In genomic region chr22:23259916-23260644, GRCh38 we compare ENCODE assay signal across 27 cellular contexts.
DNase-seq lines count a peak whose midpoint lies in the region; ATAC-seq, FAIRE-seq and TF ChIP-seq lines count a peak whose summit lies in the region.
"Had no signal": no experiment of that assay in that cellular context is flagged by ENCODE, and none has a peak within 500 bp of the region (broad histone marks: within the 10 kb centered on the region; RNA-seq: fewer than 3 reads in every experiment).

No MANE protein-coding gene starts in this region.

- in situ Hi-C loops in HepG2 (cut with HindIII; ENCODE audit: extremely low pct_ligation_motif_present, low pct_unique_long_range_greater_than_20kb) = no loop called here

- peaks cover 33% of the 10 kb centered on the region for H3K9me3 Mint-ChIP-seq in glutamatergic neuron (ENCODE audit: unreplicated experiment)
- no peaks in the 10 kb centered on the region for H3K9me3 Mint-ChIP-seq in stimulated activated naive CD8-positive, alpha-beta T cell treated with anti-CD3 and anti-CD28 coated beads, Interleukin-15, amount 100 ng/mL, for 72 hours
- H3K9me3 Mint-ChIP-seq in natural killer cell = no peaks in the 10 kb centered on the region
- H3K9me3 Mint-ChIP-seq: activated naive CD8-positive, alpha-beta T cell treated with anti-CD3 and anti-CD28 coated beads, Interleukin-2, amount 50 U/mL, for 24 hours; brain; effector memory CD8-positive, alpha-beta T cell; naive B cell; T-helper 2 cell treated with Interferon-gamma antibody and Interleukin-4, amounts not matched to agents 5 μg/mL and 100 μg/mL, for 36 hours had no signal

- H3K36me3 Mint-ChIP-seq in glutamatergic neuron (ENCODE audit: unreplicated experiment) (no peaks in the 10 kb centered on the region), natural killer cell (no peaks in the 10 kb centered on the region)

- no peak overlapping the region for H3K9ac ChIP-seq in HepG2 (ENCODE audit: insufficient read depth, low read depth, low read length)
- H3K9ac ChIP-seq: SK-N-SH had no signal

- BruUV-seq in HepG2 (replicated peaks; lab: Mats Ljungman, UMichigan) = no TSS peak

- CTCF ChIA-PET in HepG2 (lab: Yijun Ruan, JAX; ENCODE audit: low intra/inter-chr PET ratio, low total read pairs) = no interaction called here
- CTCF ChIA-PET in RWPE1 (lab: Yijun Ruan, JAX) = interaction anchor here (0.5 kb wide), 1 partner anchor 300 kb away, joined by 3 read pairs; no protein-coding TSS in a partner anchor

- H2AFZ ChIP-seq in HepG2 (ENCODE audit: low read length) (no peak overlapping the region), hepatocyte (no peak overlapping the region)

- H3K4me1 ChIP-seq in HepG2 (ENCODE audit: insufficient read depth, low read length) = peaks cover 14% of the 10 kb centered on the region
- H3K4me1 ChIP-seq in right lobe of liver = peaks cover 0 to 43% (median 16%) of the 10 kb centered on the region in 4 donors
- peaks cover 16% of the 10 kb centered on the region for H3K4me1 ChIP-seq in hepatocyte (ENCODE audit: insufficient read depth)

- peaks cover 30% of the 10 kb centered on the region for H3K27me3 Mint-ChIP-seq in glutamatergic neuron (ENCODE audit: unreplicated experiment)
- no peaks in the 10 kb centered on the region for H3K27me3 Mint-ChIP-seq in stimulated activated naive CD8-positive, alpha-beta T cell treated with anti-CD3 and anti-CD28 coated beads, Interleukin-15, amount 100 ng/mL, for 72 hours
- H3K27me3 Mint-ChIP-seq in natural killer cell (ENCODE audit: low read depth in 2 of 2) = no peaks in the 10 kb centered on the region
- H3K27me3 Mint-ChIP-seq: activated naive CD8-positive, alpha-beta T cell treated with anti-CD3 and anti-CD28 coated beads, Interleukin-2, amount 50 U/mL, for 24 hours; brain; effector memory CD8-positive, alpha-beta T cell; naive B cell had no signal

- peak; percentile 33 for TF ChIP-seq CTCF in HepG2 (CRISPR knock-in tag; IDR thresholded peaks at IDR 0.05)
- no peak for TF ChIP-seq CTCF in right lobe of liver (IDR thresholded peaks at IDR 0.05)
- TF ChIP-seq CTCF in RWPE1 (conservative IDR thresholded peaks at IDR 0.05; ENCODE audit: low read depth) = no peak
- TF ChIP-seq CTCF in glutamatergic neuron (IDR thresholded peaks at IDR 0.05; ENCODE audit: partially characterized antibody, unreplicated experiment) = no peak
- TF ChIP-seq CTCF in hepatocyte (IDR thresholded peaks at IDR 0.05; ENCODE audit: poor library complexity) = no peak
- no peak for TF ChIP-seq CTCF in natural killer cell (IDR thresholded peaks at IDR 0.05)

- no peak for FAIRE-seq in HepG2 (lab: Jason Lieb, UNC)
- FAIRE-seq: pancreas, RCC 7860 had no signal

- H3K79me2 ChIP-seq in HepG2 (ENCODE audit: insufficient read depth, low read length) (no peaks in the 10 kb centered on the region), hepatocyte (peaks cover 33% of the 10 kb centered on the region)

- no peak overlapping the region for H3K4me3 Mint-ChIP-seq in glutamatergic neuron (ENCODE audit: unreplicated experiment)
- H3K4me3 Mint-ChIP-seq in stimulated activated naive CD8-positive, alpha-beta T cell treated with anti-CD3 and anti-CD28 coated beads, Interleukin-15, amount 100 ng/mL, for 72 hours = no peak overlapping the region
- H3K4me3 Mint-ChIP-seq in natural killer cell = no peak overlapping the region
- H3K4me3 Mint-ChIP-seq: activated naive CD8-positive, alpha-beta T cell treated with anti-CD3 and anti-CD28 coated beads, Interleukin-2, amount 50 U/mL, for 24 hours; brain; effector memory CD8-positive, alpha-beta T cell; T-helper 2 cell treated with Interferon-gamma antibody and Interleukin-4, amounts not matched to agents 5 μg/mL and 100 μg/mL, for 36 hours had no signal

- TF ChIP-seq EP300 in HepG2 (IDR thresholded peaks at IDR 0.05; ENCODE audit: low read depth in 2 of 2, low read length in 2 of 2) (no peak), HepG2 (CRISPR knock-in tag; IDR thresholded peaks at IDR 0.05; ENCODE audit: borderline replicate concordance) (no peak)

- H3K36me3 ChIP-seq in HepG2 (replicated peaks in 1 of 2; ENCODE audit: control insufficient read depth in 1 of 2, insufficient read depth in 2 of 2, low read length in 2 of 2) (peaks cover 28 to 91% of the 10 kb centered on the region in 2 experiments), right lobe of liver (peaks cover 0 to 26% (median 8%) of the 10 kb centered on the region in 4 donors), hepatocyte (replicated peaks; ENCODE audit: insufficient read depth, low read depth) (no peaks in the 10 kb centered on the region)

- peak overlapping the region; percentile 64 for H3K27ac Mint-ChIP-seq in glutamatergic neuron (ENCODE audit: unreplicated experiment)
- H3K27ac Mint-ChIP-seq in stimulated activated naive CD8-positive, alpha-beta T cell treated with anti-CD3 and anti-CD28 coated beads, Interleukin-15, amount 100 ng/mL, for 72 hours = peak overlapping the region; percentile 42 to 52
- peak overlapping the region in 1 of 2 donors; percentile 11 for H3K27ac Mint-ChIP-seq in natural killer cell
- H3K27ac Mint-ChIP-seq: activated naive CD8-positive, alpha-beta T cell treated with anti-CD3 and anti-CD28 coated beads, Interleukin-2, amount 50 U/mL, for 24 hours; T-helper 2 cell treated with Interferon-gamma antibody and Interleukin-4, amounts not matched to agents 5 μg/mL and 100 μg/mL, for 36 hours had no signal

- no peak for DNase-seq in HepG2 (ENCODE audit: low spot score)
- DNase-seq in right lobe of liver = no peak
- no peak for DNase-seq in RWPE1 (ENCODE audit: low spot score)
- no peak for DNase-seq in glutamatergic neuron
- no peak for DNase-seq in stimulated activated naive CD8-positive, alpha-beta T cell treated with anti-CD3 and anti-CD28 coated beads, Interleukin-15, amount 100 ng/mL, for 72 hours
- DNase-seq in hepatocyte (ENCODE audit: low spot score) = no peak
- DNase-seq in natural killer cell = no peak
- DNase-seq: activated CD4-positive, alpha-beta T cell treated with anti-CD3 and anti-CD28 coated beads, Interleukin-2, amount 50 U/mL, for 4 hours; activated CD8-positive, alpha-beta memory T cell treated with anti-CD3 and anti-CD28 coated beads, Interleukin-2, amount 50 U/mL, for 4 hours; activated effector memory CD4-positive, alpha-beta T cell treated with Interleukin-2 at 50 U/mL for 16 hours; activated naive CD8-positive, alpha-beta T cell treated with anti-CD3 and anti-CD28 coated beads, Interleukin-2, amount 50 U/mL, for 24 hours; effector memory CD8-positive, alpha-beta T cell; GDM1; MV-4-11; naive B cell; NCI-H1930; NCI-H446 treated with DMSO at 0.1 percent for 48 hours; pancreas; SK-N-SH had no signal

- no peak for TF ChIP-seq RAD21 in HepG2 (CRISPR knock-in tag; IDR thresholded peaks at IDR 0.05)

- H3K4me3 ChIP-seq in HepG2 (replicated peaks in 1 of 3; ENCODE audit: insufficient read depth in 1 of 3, low read depth in 2 of 3, low read length in 3 of 3) = no peak overlapping the region
- H3K4me3 ChIP-seq in right lobe of liver = no peak overlapping the region
- no peak overlapping the region for H3K4me3 ChIP-seq in hepatocyte
- H3K4me3 ChIP-seq: esophagus muscularis mucosa, pancreas had no signal

- WGBS in HepG2 (ENCODE audit: low lambda C conversion rate) = 97% methylated on average over 12 of the region's 13 CpGs
- 88% methylated on average over 4 of the region's 13 CpGs for WGBS in right lobe of liver (ENCODE audit: insufficient coverage, low coverage, low lambda C conversion rate, missing lambda C conversion rate)
- WGBS in hepatocyte (ENCODE audit: low lambda C conversion rate, missing lambda C conversion rate) = 92% methylated on average over 13 of the region's 13 CpGs

- intact Hi-C loops in HepG2 (cut with micrococcal nuclease; ENCODE audit: unreplicated experiment) (no loop called here), right lobe of liver (cut with DNase I) (no loop called here), natural killer cell (cut with micrococcal nuclease) (no loop called here)

- H4K20me1 ChIP-seq in HepG2 (ENCODE audit: insufficient read depth, low read length) (no peaks in the 10 kb centered on the region; the same call in 1 of the 2 replicates), hepatocyte (ENCODE audit: insufficient read depth, poor library complexity, severe bottlenecking) (peaks cover 2% of the 10 kb centered on the region)

- TF ChIP-seq POLR2A in HepG2 (IDR thresholded peaks at IDR 0.05; ENCODE audit: insufficient read depth in 1 of 2, low read depth in 2 of 2, low read length in 2 of 2) (no peak), right lobe of liver (IDR thresholded peaks at IDR 0.05) (no peak)

- peaks cover 27% of the 10 kb centered on the region for H3K4me1 Mint-ChIP-seq in glutamatergic neuron (ENCODE audit: low read depth, unreplicated experiment)
- peaks cover 17% of the 10 kb centered on the region for H3K4me1 Mint-ChIP-seq in stimulated activated naive CD8-positive, alpha-beta T cell treated with anti-CD3 and anti-CD28 coated beads, Interleukin-15, amount 100 ng/mL, for 72 hours
- H3K4me1 Mint-ChIP-seq in natural killer cell = peaks cover 25 to 46% of the 10 kb centered on the region in 2 donors

- no peak overlapping the region for H3K27ac ChIP-seq in HepG2 (ENCODE audit: extremely low read length, insufficient read depth, low read length)
- H3K27ac ChIP-seq in right lobe of liver = no peak overlapping the region
- peak overlapping the region; percentile 91 for H3K27ac ChIP-seq in RWPE1
- H3K27ac ChIP-seq in hepatocyte = no peak overlapping the region
- H3K27ac ChIP-seq: C4-2B, esophagus muscularis mucosa, pancreas had no signal

- H3K9me2 ChIP-seq in hepatocyte (replicated peaks; ENCODE audit: insufficient read depth) = no peaks in the 10 kb centered on the region
- H3K9me2 ChIP-seq: SK-N-SH had no signal

- POLR2A ChIA-PET in HepG2 (lab: Yijun Ruan, JAX) = no interaction called here
- POLR2A ChIA-PET in RWPE1 (lab: Yijun Ruan, JAX; ENCODE audit: low non-redundant PET) = no interaction called here

- ATAC-seq in HepG2 (no peak; the same call in 1 of the 3 replicates), right lobe of liver (no peak), HG02884 (IDR thresholded peaks at IDR 0.05; ENCODE audit: unreplicated experiment) (no peak), natural killer cell (no peak)
- no peak for ATAC-seq in stimulated activated naive CD8-positive, alpha-beta T cell treated with anti-CD3 and anti-CD28 coated beads, Interleukin-15, amount 100 ng/mL, for 72 hours
- ATAC-seq: activated naive CD8-positive, alpha-beta T cell treated with anti-CD3 and anti-CD28 coated beads, Interleukin-2, amount 50 U/mL, for 24 hours; effector memory CD8-positive, alpha-beta T cell; HCT116; left lobe of liver had no signal

- H3K27me3 ChIP-seq in HepG2 (ENCODE audit: control insufficient read depth in 1 of 2, insufficient read depth in 2 of 2, low read length in 2 of 2) (no peaks in the 10 kb centered on the region), right lobe of liver (no peaks in the 10 kb centered on the region), hepatocyte (no peaks in the 10 kb centered on the region)
- H3K27me3 ChIP-seq: esophagus muscularis mucosa, pancreas had no signal

- H3K4me2 ChIP-seq in HepG2 (ENCODE audit: low read depth, low read length) (no peak overlapping the region), hepatocyte (no peak overlapping the region)
- H3K4me2 ChIP-seq: SK-N-SH had no signal

- no peaks in the 10 kb centered on the region for H3K9me3 ChIP-seq in HepG2 (ENCODE audit: low read length)
- no peaks in the 10 kb centered on the region for H3K9me3 ChIP-seq in right lobe of liver
- H3K9me3 ChIP-seq in hepatocyte (ENCODE audit: low read depth) = no peaks in the 10 kb centered on the region
- H3K9me3 ChIP-seq: esophagus muscularis mucosa, pancreas, SK-N-SH had no signal
